32 cellular contexts compared by ENCODE assay signal in genomic region chr1:32927441-32927840, GRCh38. TPM values are rescaled to one million over a fixed set of nuclear protein-coding genes. Genes with fewer than 3 reads are reported as not detected.
"Had no signal": no experiment of that assay in that cellular context is flagged by ENCODE, and none has a peak within 500 bp of the region (broad histone marks: within the 10 kb centered on the region; RNA-seq: fewer than 3 reads in every experiment).

No MANE protein-coding gene starts in this region.

- H3K36me3 Mint-ChIP-seq: neural progenitor cell; stimulated activated memory B cell treated with anti-CD40 and anti-IgM and Interleukin-4, amounts not matched to agents 10 μg/mL and 1 μg/mL and 100 μg/mL, for 72 hours had no signal

- H3K4me2 ChIP-seq: neural progenitor cell, smooth muscle cell had no signal

- H3K27me3 ChIP-seq: ovary, testis, vagina had no signal

- H2AFZ ChIP-seq: neural progenitor cell, parathyroid adenoma had no signal

- H3K9me3 Mint-ChIP-seq: natural killer cell; nephron; neural progenitor cell; stimulated activated naive CD8-positive, alpha-beta T cell treated with anti-CD3 and anti-CD28 coated beads, Interleukin-15, amount 100 ng/mL, for 72 hours had no signal

- H3K9me3 ChIP-seq: ovary, psoas muscle, spleen, suprapubic skin, testis, tibial artery, transverse colon, upper lobe of left lung, vagina had no signal

- H3K79me2 ChIP-seq: parathyroid adenoma had no signal

- DNase-seq: natural killer cell; occipital lobe; ovary; posterior cingulate gyrus; psoas muscle; right cardiac atrium; spleen; stimulated activated CD4-positive, alpha-beta T cell treated with anti-CD3 and anti-CD28 coated beads, Interleukin-12 subunit alpha, Interleukin-12 subunit beta, amount 100 ng/mL, for 4 hours; stimulated activated CD4-positive, alpha-beta T cell treated with anti-CD3 and anti-CD28 coated beads, Interleukin-1b, Interleukin-23, amount 100 ng/mL, for 48 hours; stimulated activated CD4-positive, alpha-beta T cell treated with anti-CD3 and anti-CD28 coated beads, Interleukin-4, amount 100 ng/mL, for 1 hour; stimulated activated CD4-positive, alpha-beta T cell treated with anti-CD3 and anti-CD28 coated beads, Interleukin-4, amount 100 ng/mL, for 4 hours; stimulated activated CD8-positive, alpha-beta memory T cell treated with anti-CD3 and anti-CD28 coated beads, Interleukin-4, amount 100 ng/mL, for 48 hours; stimulated activated naive CD4-positive, alpha-beta T cell; stimulated activated naive CD8-positive, alpha-beta T cell treated with anti-CD3 and anti-CD28 coated beads, Interleukin-15, amount 100 ng/mL, for 72 hours; stimulated activated naive CD8-positive, alpha-beta T cell treated with anti-CD3 and anti-CD28 coated beads, Interleukin-15, Interleukin-2, amounts not matched to agents 100 U/mL and 50 U/mL, for 24 hours; substantia nigra; testis; tibial artery; transverse colon; upper lobe of left lung had no signal

- H3K4me3 ChIP-seq: neural progenitor cell, ovary, psoas muscle, skin epidermis, smooth muscle cell, spleen, suprapubic skin, testis, tibial artery, transverse colon, upper lobe of left lung, vagina had no signal

- H3K4me1 ChIP-seq: neural progenitor cell, parathyroid adenoma, psoas muscle had no signal

- H3K36me3 ChIP-seq: neural progenitor cell, ovary, spleen, suprapubic skin, tibial artery, transverse colon, upper lobe of left lung, vagina had no signal

- H3K27ac Mint-ChIP-seq: natural killer cell; nephron; neural progenitor cell; progenitor cell of endocrine pancreas; stimulated activated memory B cell treated with anti-CD40 and anti-IgM and Interleukin-4, amounts not matched to agents 10 μg/mL and 1 μg/mL and 100 μg/mL, for 72 hours had no signal

- H3K27ac ChIP-seq: neural progenitor cell, ovary, parathyroid adenoma, psoas muscle, skin epidermis, spleen, suprapubic skin, testis, tibial artery, transverse colon, upper lobe of left lung, vagina had no signal

- ATAC-seq: natural killer cell; psoas muscle; right cardiac atrium; sciatic nerve; stimulated activated memory B cell treated with anti-CD40 and anti-IgM and Interleukin-4, amounts not matched to agents 10 μg/mL and 1 μg/mL and 100 μg/mL, for 72 hours; stimulated activated naive CD8-positive, alpha-beta T cell treated with anti-CD3 and anti-CD28 coated beads, Interleukin-15, amount 100 ng/mL, for 72 hours; stimulated activated naive CD8-positive, alpha-beta T cell treated with anti-CD3 and anti-CD28 coated beads, Interleukin-15, Interleukin-2, amounts not matched to agents 100 U/mL and 50 U/mL, for 24 hours had no signal

- H3K4me3 Mint-ChIP-seq: natural killer cell; nephron; neural progenitor cell; stimulated activated memory B cell treated with anti-CD40 and anti-IgM and Interleukin-4, amounts not matched to agents 10 μg/mL and 1 μg/mL and 100 μg/mL, for 72 hours; stimulated activated naive CD8-positive, alpha-beta T cell treated with anti-CD3 and anti-CD28 coated beads, Interleukin-15, amount 100 ng/mL, for 72 hours had no signal

- H3K9ac ChIP-seq: neural progenitor cell, parathyroid adenoma had no signal

RNA-seq across cellular contexts. Expression of gene TMEM54, which starts 26.3 kb away (rescaled TPM):
- total RNA-seq: natural killer cell had no signal
- polyA plus RNA-seq: neural cell had no signal

RNA-seq across cellular contexts. Expression of gene HPCA, which starts 41.1 kb away (rescaled TPM):
- total RNA-seq: osteoblast, psoas muscle, right cardiac atrium, smooth muscle cell, suprapubic skin, upper lobe of left lung, vagina had no signal
- polyA plus RNA-seq: smooth muscle cell had no signal

RNA-seq across cellular contexts. Expression of gene FNDC5, which starts 56.7 kb away (rescaled TPM):
- total RNA-seq: smooth muscle cell, spleen had no signal
- polyA plus RNA-seq: smooth muscle cell had no signal
